In the genomic region with DNA sequence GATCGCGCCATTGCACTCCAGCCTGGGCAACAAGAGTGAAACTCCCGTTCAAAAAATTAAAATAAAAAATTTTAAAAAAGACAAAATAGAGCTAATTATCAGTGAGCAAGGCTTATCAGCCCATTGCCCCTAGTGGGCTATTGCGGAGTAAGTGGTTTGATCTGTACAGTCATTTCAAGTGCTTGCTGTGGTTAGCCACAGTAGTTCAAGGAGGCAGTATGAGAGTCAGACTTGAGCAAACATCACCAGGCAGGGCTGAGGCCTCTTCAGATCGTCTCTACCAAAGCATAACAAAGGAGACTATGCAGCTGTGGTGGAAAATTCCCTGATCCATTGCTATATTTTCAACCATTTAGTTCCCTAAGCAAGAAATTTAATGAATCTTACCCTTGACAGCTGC, we compare ENCODE assay signal across 8 cellular contexts. TPM values are rescaled to one million over a fixed set of nuclear protein-coding genes. Genes with fewer than 3 reads are reported as not detected.
A peak's percentile ranks its signal among the peaks of the same experiment; 100 is the strongest.
DNase-seq lines count a peak whose midpoint lies in the region; ATAC-seq and TF ChIP-seq lines count a peak whose summit lies in the region.

No MANE protein-coding gene starts in this region.

- peaks cover 72% of the 10 kb centered on the region for H3K27me3 Mint-ChIP-seq in T-helper 2 cell treated with Interferon-gamma antibody and Interleukin-4, amounts not matched to agents 5 μg/mL and 100 μg/mL, for 36 hours (ENCODE audit: low read depth)

- peaks cover 2% of the 10 kb centered on the region for H3K36me3 Mint-ChIP-seq in T-helper 2 cell treated with Interferon-gamma antibody and Interleukin-4, amounts not matched to agents 5 μg/mL and 100 μg/mL, for 36 hours (ENCODE audit: low read depth)

- no peak overlapping the region for H3K27ac Mint-ChIP-seq in T-helper 2 cell treated with Interferon-gamma antibody and Interleukin-4, amounts not matched to agents 5 μg/mL and 100 μg/mL, for 36 hours

- peak; percentile 85 for ATAC-seq in GM19467 (IDR thresholded peaks at IDR 0.05; ENCODE audit: unreplicated experiment)
- peak; percentile 85 for ATAC-seq in HG03439 (IDR thresholded peaks at IDR 0.05; ENCODE audit: unreplicated experiment)

- no peak overlapping the region for H3K4me3 Mint-ChIP-seq in T-helper 2 cell treated with Interferon-gamma antibody and Interleukin-4, amounts not matched to agents 5 μg/mL and 100 μg/mL, for 36 hours

- peaks cover 36% of the 10 kb centered on the region for H3K4me1 Mint-ChIP-seq in T-helper 2 cell treated with Interferon-gamma antibody and Interleukin-4, amounts not matched to agents 5 μg/mL and 100 μg/mL, for 36 hours (ENCODE audit: low read depth)

- H3K9me3 Mint-ChIP-seq in T-helper 2 cell treated with Interferon-gamma antibody and Interleukin-4, amounts not matched to agents 5 μg/mL and 100 μg/mL, for 36 hours, result no peaks in the 10 kb centered on the region

- intact Hi-C loops in head of caudate nucleus (cut with DNase I), result no loop called here

- peak; percentile 24 for TF ChIP-seq CTCF in fibroblast of the aortic adventitia (IDR thresholded peaks at IDR 0.05; ENCODE audit: insufficient read depth, low read length)

- DNase-seq in GM03348 (ENCODE audit: low spot score), result peak; percentile 63
- peak; percentile 75 for DNase-seq in T-helper 2 cell treated with Interferon-gamma antibody and Interleukin-4, amounts not matched to agents 5 μg/mL and 100 μg/mL, for 36 hours (ENCODE audit: low spot score)
- DNase-seq in fibroblast of the aortic adventitia (ENCODE audit: low read depth), result peak; percentile 46
- DNase-seq in epidermal melanocyte (ENCODE audit: insufficient read length, low spot score), result no peak
- no peak for DNase-seq in head of caudate nucleus
- DNase-seq in NCI-H446 treated with DMSO at 0.1 percent for 48 hours (lab: John Stamatoyannopoulos, UW), result no peak

- H3K4me3 ChIP-seq in fibroblast of the aortic adventitia (ENCODE audit: low read depth, low read length), result no peak overlapping the region

RNA-seq across cellular contexts. Expression of gene SBF2, which starts 4.3 kb away (rescaled TPM):
- total RNA-seq in fibroblast of the aortic adventitia (ENCODE audit: low replicate concordance), result 47.1 and 65.3 TPM in 2 replicates

RNA-seq across cellular contexts. Expression of gene ADM, which starts 6.5 kb away (rescaled TPM):
- 103 and 348 TPM in 2 replicates for total RNA-seq in fibroblast of the aortic adventitia (ENCODE audit: low replicate concordance)

Comparison
In these comparisons a context has a peak if more than half of its experiments do, and no peak if none do; other contexts are left out.
1. DNase-seq: peak in GM03348 (single experiment), T-helper 2 cell treated with Interferon-gamma antibody and Interleukin-4, amounts not matched to agents 5 μg/mL and 100 μg/mL, for 36 hours (single experiment) and fibroblast of the aortic adventitia (single experiment); none in epidermal melanocyte (single experiment), head of caudate nucleus (0 of 42) and NCI-H446 treated with DMSO at 0.1 percent for 48 hours (single experiment).